Comparison of ENCODE assay signal across 18 cellular contexts in genomic region chr6:111782161-111782809, GRCh38.
A peak's percentile ranks its signal among the peaks of the same experiment; 100 is the strongest.
DNase-seq lines count a peak whose midpoint lies in the region; ATAC-seq and TF ChIP-seq lines count a peak whose summit lies in the region.
"Had no signal": no experiment of that assay in that cellular context is flagged by ENCODE, and none has a peak within 500 bp of the region (broad histone marks: within the 10 kb centered on the region; RNA-seq: fewer than 3 reads in every experiment).

No MANE protein-coding gene starts in this region.

- H3K27me3 ChIP-seq in CD4-positive, alpha-beta memory T cell (ENCODE audit: insufficient read depth, low read length) = no peaks in the 10 kb centered on the region
- H3K27me3 ChIP-seq in left lung = no peaks in the 10 kb centered on the region
- H3K27me3 ChIP-seq: body of pancreas, vagina had no signal

- no peaks in the 10 kb centered on the region for H3K36me3 ChIP-seq in CD4-positive, alpha-beta memory T cell (ENCODE audit: insufficient read depth, low read length)
- H3K36me3 ChIP-seq in left lung = no peaks in the 10 kb centered on the region
- H3K36me3 ChIP-seq: vagina had no signal

- no peaks in the 10 kb centered on the region for H3K27me3 Mint-ChIP-seq in CD4-positive, alpha-beta memory T cell
- H3K27me3 Mint-ChIP-seq in brain (no peaks in the 10 kb centered on the region), natural killer cell (ENCODE audit: low read depth in 2 of 2) (no peaks in the 10 kb centered on the region)

- POLR2A ChIA-PET in CD4-positive, alpha-beta memory T cell (lab: Charles Lee; ENCODE audit: partially characterized antibody) = interaction anchor here (1.7 to 12.2 kb wide), 4 partner anchors 10 to 22 kb away, joined by 6 to 159 read pairs (median 44); no protein-coding TSS in a partner anchor

- TF ChIP-seq CTCF in brain (conservative IDR thresholded peaks at IDR 0.05) = no peak
- TF ChIP-seq CTCF in natural killer cell (IDR thresholded peaks at IDR 0.05) = no peak
- TF ChIP-seq CTCF in left lung (IDR thresholded peaks at IDR 0.05) = no peak

- in situ Hi-C loops in ACHN (cut with HindIII; ENCODE audit: low pct_ligation_motif_present, low pct_unique_long_range_greater_than_20kb, low sequenced_read_pairs) = no loop called here

- no peaks in the 10 kb centered on the region for H3K9me3 Mint-ChIP-seq in CD4-positive, alpha-beta memory T cell
- H3K9me3 Mint-ChIP-seq in brain (peaks cover 0 to 9% (median 0%) of the 10 kb centered on the region in 5 experiments), natural killer cell (no peaks in the 10 kb centered on the region)

- H3K9me3 ChIP-seq in CD4-positive, alpha-beta memory T cell (ENCODE audit: control insufficient read depth in 1 of 2, low read length in 2 of 2) = no peaks in the 10 kb centered on the region
- no peaks in the 10 kb centered on the region for H3K9me3 ChIP-seq in left lung
- H3K9me3 ChIP-seq: body of pancreas, vagina had no signal

- no peak for DNase-seq in CD4-positive, alpha-beta memory T cell
- DNase-seq in ELF-1 (ENCODE audit: low read depth, low spot score) = peak; percentile 22
- DNase-seq in natural killer cell = no peak
- no peak for DNase-seq in ACHN
- no peak for DNase-seq in left lung
- DNase-seq: activated gamma-delta T cell treated with Interleukin-2 at 50 U/mL for 16 hours, body of pancreas, foreskin melanocyte, GDM1, left cardiac atrium, NCI-H1092, NCI-H510A treated with DMSO at 0.1 percent for 48 hours had no signal

- H3K4me1 ChIP-seq in CD4-positive, alpha-beta memory T cell (ENCODE audit: insufficient read depth, low read length) = peaks cover 82% of the 10 kb centered on the region
- peaks cover 0 to 22% of the 10 kb centered on the region in 2 donors for H3K4me1 ChIP-seq in left lung
- H3K4me1 ChIP-seq: body of pancreas had no signal

- peak overlapping the region in 4 of 8 donors; percentile 6 to 69 (median 44) for H3K4me3 Mint-ChIP-seq in CD4-positive, alpha-beta memory T cell
- H3K4me3 Mint-ChIP-seq in brain = no peak overlapping the region
- H3K4me3 Mint-ChIP-seq in natural killer cell = peak overlapping the region; percentile 49

- CTCF ChIA-PET in CD4-positive, alpha-beta memory T cell (lab: Charles Lee; ENCODE audit: partially characterized antibody) = interaction anchor here (0.7 to 3.3 kb wide), 6 partner anchors 19 to 214 kb away, joined by 3 to 12 read pairs (median 4); no protein-coding TSS in a partner anchor

- intact Hi-C loops in CD4-positive, alpha-beta memory T cell (cut with micrococcal nuclease) = no loop called here
- intact Hi-C loops in natural killer cell (cut with micrococcal nuclease) (no loop called here), left lung (cut with DNase I) (no loop called here)

- H3K27ac ChIP-seq in CD4-positive, alpha-beta memory T cell (ENCODE audit: low read depth, low read length) = peak overlapping the region; percentile 16
- no peak overlapping the region for H3K27ac ChIP-seq in left lung
- H3K27ac ChIP-seq: body of pancreas, KMS-11, vagina had no signal

- H3K27ac Mint-ChIP-seq in CD4-positive, alpha-beta memory T cell = peak overlapping the region in 6 of 7 donors; percentile 64 to 88 (median 83)
- H3K27ac Mint-ChIP-seq in brain = peak overlapping the region in 3 of 5 experiments; percentile 73 to 83 (median 82)
- H3K27ac Mint-ChIP-seq in natural killer cell = peak overlapping the region; percentile 70 to 100

- H3K4me3 ChIP-seq in CD4-positive, alpha-beta memory T cell (ENCODE audit: low read length in 2 of 2) = no peak overlapping the region
- H3K4me3 ChIP-seq in left lung = no peak overlapping the region
- H3K4me3 ChIP-seq: body of pancreas, vagina had no signal

- peaks cover 14 to 44% of the 10 kb centered on the region in 2 donors for H3K36me3 Mint-ChIP-seq in CD4-positive, alpha-beta memory T cell
- peaks cover 63% of the 10 kb centered on the region for H3K36me3 Mint-ChIP-seq in brain
- H3K36me3 Mint-ChIP-seq in natural killer cell = peaks cover 7% of the 10 kb centered on the region

- H3K4me1 Mint-ChIP-seq in CD4-positive, alpha-beta memory T cell = peaks cover 72 to 96% (median 82%) of the 10 kb centered on the region in 4 donors
- H3K4me1 Mint-ChIP-seq in brain (peaks cover 83% of the 10 kb centered on the region), natural killer cell (peaks cover 80% of the 10 kb centered on the region in 2 donors)

- ATAC-seq in natural killer cell (no peak), HG03571 (IDR thresholded peaks at IDR 0.05; ENCODE audit: unreplicated experiment) (no peak), left lung (no peak)
- ATAC-seq: body of pancreas, HCT116, left cardiac atrium, sciatic nerve had no signal
